In the genomic region with DNA sequence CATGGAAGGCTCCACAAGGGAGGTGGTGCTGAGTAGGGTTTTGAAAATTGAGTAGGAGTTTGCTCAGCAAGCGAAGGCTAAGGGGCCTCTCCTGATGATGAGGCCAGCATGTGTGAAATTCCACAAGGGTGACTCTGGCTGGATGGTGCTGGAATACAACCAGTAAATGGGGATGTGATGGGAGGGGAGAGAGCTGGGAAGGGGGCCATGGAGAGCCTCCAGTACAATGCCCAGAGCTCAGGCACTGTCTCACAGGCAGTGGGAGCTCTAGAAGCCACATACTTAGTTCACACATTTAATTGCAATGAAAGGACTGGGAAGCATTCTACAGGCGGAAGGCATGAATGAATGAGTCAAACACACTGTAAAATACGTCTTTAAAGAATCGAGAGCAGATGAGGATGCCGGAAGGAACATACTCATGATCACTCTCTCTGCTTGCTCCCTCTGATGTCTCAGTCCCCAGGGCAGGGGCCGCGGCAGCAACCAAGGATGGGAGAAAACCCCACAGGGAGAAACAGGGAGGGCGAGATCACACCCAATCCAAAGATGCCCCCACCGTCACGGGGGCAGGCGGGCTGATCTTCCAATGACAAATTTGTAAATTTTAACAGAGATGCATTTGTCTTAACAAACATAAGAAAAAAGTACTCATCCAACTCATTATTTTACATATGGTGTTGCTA, we compare ENCODE assay signal across 15 cellular contexts.
"Had no signal": no experiment of that assay in that cellular context is flagged by ENCODE, and none has a peak within 500 bp of the region (broad histone marks: within the 10 kb centered on the region; RNA-seq: fewer than 3 reads in every experiment).

No MANE protein-coding gene starts in this region.

- H3K9me3 ChIP-seq: esophagus squamous epithelium, prostate gland, upper lobe of left lung had no signal

- ATAC-seq: left colon, natural killer cell, sciatic nerve had no signal

- DNase-seq: activated CD4-positive, alpha-beta T cell treated with anti-CD3 and anti-CD28 coated beads, Interleukin-2, amount 50 U/mL, for 4 hours; activated CD4-positive, CD25-positive, alpha-beta regulatory T cell treated with anti-CD3 and anti-CD28 coated beads, Interleukin-2, amount 50 U/mL, for 72 hours; activated effector memory CD4-positive, alpha-beta T cell treated with Interleukin-2 at 50 U/mL for 16 hours; activated T-cell treated with anti-CD3 and anti-CD28 coated beads, Interleukin-2, amount 50 U/mL, for 24 hours; esophagus squamous epithelium; foreskin fibroblast; left colon; natural killer cell; stimulated activated CD4-positive, alpha-beta T cell treated with anti-CD3 and anti-CD28 coated beads, Interleukin-12 subunit alpha, Interleukin-12 subunit beta, amount 100 ng/mL, for 4 hours; stimulated activated CD4-positive, alpha-beta T cell treated with anti-CD3 and anti-CD28 coated beads, Interleukin-2, amount 100 ng/mL, for 48 hours; stimulated activated naive CD4-positive, alpha-beta T cell treated with Interleukin-2 at 50 U/mL for 16 hours; upper lobe of left lung had no signal

- H3K27ac ChIP-seq: dorsolateral prefrontal cortex, esophagus squamous epithelium, prostate gland, upper lobe of left lung had no signal

- H3K36me3 ChIP-seq: esophagus squamous epithelium, prostate gland, upper lobe of left lung had no signal

- H3K27me3 ChIP-seq: dorsolateral prefrontal cortex had no signal

- H3K4me1 ChIP-seq: prostate gland had no signal

- H3K4me3 ChIP-seq: dorsolateral prefrontal cortex, esophagus squamous epithelium, prostate gland, upper lobe of left lung had no signal
